In genomic region chr17:72615627-72615991, GRCh38 we compare ENCODE assay signal across 1 cellular context.
TF ChIP-seq lines count a peak whose summit lies in the region.

No MANE protein-coding gene starts in this region.

TF ChIP-seq in GM23338, 12 proteins besides CTCF, POLR2A, EP300 and RAD21 (continued from another document):
- TF ChIP-seq ZNF331 (CRISPR knock-in tag; IDR thresholded peaks at IDR 0.05; ENCODE audit: low read depth): no peak
TF ChIP-seq in GM23338: peak in this region for 0.
